33 cellular contexts compared by ENCODE assay signal in genomic region chr6:79711167-79711566, GRCh38.
"Had no signal": no experiment of that assay in that cellular context is flagged by ENCODE, and none has a peak within 500 bp of the region (broad histone marks: within the 10 kb centered on the region; RNA-seq: fewer than 3 reads in every experiment).

No MANE protein-coding gene starts in this region.

- H3K27ac Mint-ChIP-seq: activated B cell treated with CpG ODN at 0.5 μM for 24 hours; activated CD8-positive, alpha-beta T cell treated with anti-CD3 and anti-CD28 coated beads for 36 hours; activated naive CD4-positive, alpha-beta T cell treated with anti-CD3 and anti-CD28 coated beads for 36 hours; activated naive CD4-positive, alpha-beta T cell treated with anti-CD3 and anti-CD28 coated beads, Interleukin-2, amount 50 U/mL, for 24 hours; activated naive CD8-positive, alpha-beta T cell treated with anti-CD3 and anti-CD28 coated beads for 36 hours; activated naive CD8-positive, alpha-beta T cell treated with anti-CD3 and anti-CD28 coated beads, Interleukin-2, amount 50 U/mL, for 24 hours; activated T-helper 1 cell treated with anti-CD3 and anti-CD28 coated beads, Interleukin-12 subunit alpha, Interleukin-12 subunit beta, Interleukin-2, Interleukin-4 antibody, amounts not matched to agents 30 ng/mL and 10 ng/mL and 1 ng/mL, durations not matched to agents 14 hours and 24 hours and 36 hours; activated T-helper 2 cell treated with anti-CD3 and anti-CD28 coated beads, Interferon-gamma antibody, Interleukin-2, Interleukin-4, amounts not matched to agents 10 μg/mL and 5 μg/mL and 100 μg/mL, durations not matched to agents 14 hours and 24 hours and 36 hours; endodermal cell; T-helper 17 cell; T-helper 2 cell treated with Interferon-gamma antibody and Interleukin-4, amounts not matched to agents 5 μg/mL and 100 μg/mL, for 36 hours had no signal

- H3K4me3 Mint-ChIP-seq: activated B cell treated with CpG ODN at 0.5 μM for 24 hours; activated CD8-positive, alpha-beta T cell treated with anti-CD3 and anti-CD28 coated beads for 36 hours; activated naive CD4-positive, alpha-beta T cell treated with anti-CD3 and anti-CD28 coated beads for 36 hours; activated naive CD4-positive, alpha-beta T cell treated with anti-CD3 and anti-CD28 coated beads, Interleukin-2, amount 50 U/mL, for 24 hours; activated naive CD8-positive, alpha-beta T cell treated with anti-CD3 and anti-CD28 coated beads for 36 hours; activated naive CD8-positive, alpha-beta T cell treated with anti-CD3 and anti-CD28 coated beads, Interleukin-2, amount 50 U/mL, for 24 hours; activated T-helper 1 cell treated with anti-CD3 and anti-CD28 coated beads, Interleukin-12 subunit alpha, Interleukin-12 subunit beta, Interleukin-2, Interleukin-4 antibody, amounts not matched to agents 30 ng/mL and 10 ng/mL and 1 ng/mL, durations not matched to agents 14 hours and 24 hours and 36 hours; central memory CD8-positive, alpha-beta T cell; endodermal cell; T-helper 17 cell; T-helper 2 cell treated with Interferon-gamma antibody and Interleukin-4, amounts not matched to agents 5 μg/mL and 100 μg/mL, for 36 hours had no signal

- H3K4me3 ChIP-seq: adrenal gland, ascending aorta, breast epithelium, cardiac muscle cell, colonic mucosa, heart left ventricle had no signal

- H3K4me1 Mint-ChIP-seq: activated B cell treated with CpG ODN at 0.5 μM for 24 hours; activated naive CD4-positive, alpha-beta T cell treated with anti-CD3 and anti-CD28 coated beads, Interleukin-2, amount 50 U/mL, for 24 hours; activated naive CD8-positive, alpha-beta T cell treated with anti-CD3 and anti-CD28 coated beads, Interleukin-2, amount 50 U/mL, for 24 hours; central memory CD8-positive, alpha-beta T cell; T-helper 17 cell had no signal

- H3K27me3 Mint-ChIP-seq: activated B cell treated with CpG ODN at 0.5 μM for 24 hours; activated naive CD4-positive, alpha-beta T cell treated with anti-CD3 and anti-CD28 coated beads, Interleukin-2, amount 50 U/mL, for 24 hours; activated naive CD8-positive, alpha-beta T cell treated with anti-CD3 and anti-CD28 coated beads for 36 hours; brain; central memory CD8-positive, alpha-beta T cell had no signal

- H3K36me3 Mint-ChIP-seq: activated naive CD4-positive, alpha-beta T cell treated with anti-CD3 and anti-CD28 coated beads, Interleukin-2, amount 50 U/mL, for 24 hours; activated naive CD8-positive, alpha-beta T cell treated with anti-CD3 and anti-CD28 coated beads for 36 hours; brain had no signal

- DNase-seq: activated B cell treated with CpG ODN at 0.5 μM for 24 hours; activated CD4-positive, alpha-beta T cell treated with anti-CD3 and anti-CD28 coated beads for 48 hours; activated CD4-positive, alpha-beta T cell treated with anti-CD3 and anti-CD28 coated beads, Interleukin-2, amount 50 U/mL, for 1 hour; activated CD4-positive, alpha-beta T cell treated with anti-CD3 and anti-CD28 coated beads, Interleukin-2, amount 50 U/mL, for 48 hours; activated CD8-positive, alpha-beta memory T cell treated with anti-CD3 and anti-CD28 coated beads for 24 hours; activated CD8-positive, alpha-beta T cell treated with anti-CD3 and anti-CD28 coated beads for 36 hours; activated effector memory CD4-positive, alpha-beta T cell treated with anti-CD3 and anti-CD28 coated beads, Interleukin-2, amount 50 U/mL, for 16 hours; activated naive CD4-positive, alpha-beta T cell treated with anti-CD3 and anti-CD28 coated beads for 36 hours; activated naive CD8-positive, alpha-beta T cell treated with anti-CD3 and anti-CD28 coated beads for 36 hours; activated naive CD8-positive, alpha-beta T cell treated with anti-CD3 and anti-CD28 coated beads, Interleukin-2, amount 50 U/mL, for 24 hours; activated T-cell treated with anti-CD3 and anti-CD28 coated beads, Interleukin-2, amount 50 U/mL, for 48 hours; adrenal gland; amygdala; colonic mucosa; effector memory CD4-positive, alpha-beta T cell; endodermal cell; foreskin fibroblast; heart left ventricle; hypothalamus; T-helper 17 cell; T1000; WERI-Rb-1 had no signal

- H3K9me3 Mint-ChIP-seq: activated B cell treated with CpG ODN at 0.5 μM for 24 hours; activated CD8-positive, alpha-beta T cell treated with anti-CD3 and anti-CD28 coated beads for 36 hours; activated naive CD4-positive, alpha-beta T cell treated with anti-CD3 and anti-CD28 coated beads for 36 hours; activated naive CD4-positive, alpha-beta T cell treated with anti-CD3 and anti-CD28 coated beads, Interleukin-2, amount 50 U/mL, for 24 hours; activated naive CD8-positive, alpha-beta T cell treated with anti-CD3 and anti-CD28 coated beads for 36 hours; activated naive CD8-positive, alpha-beta T cell treated with anti-CD3 and anti-CD28 coated beads, Interleukin-2, amount 50 U/mL, for 24 hours; activated T-helper 1 cell treated with anti-CD3 and anti-CD28 coated beads, Interleukin-12 subunit alpha, Interleukin-12 subunit beta, Interleukin-2, Interleukin-4 antibody, amounts not matched to agents 30 ng/mL and 10 ng/mL and 1 ng/mL, durations not matched to agents 14 hours and 24 hours and 36 hours; activated T-helper 2 cell treated with anti-CD3 and anti-CD28 coated beads, Interferon-gamma antibody, Interleukin-2, Interleukin-4, amounts not matched to agents 10 μg/mL and 5 μg/mL and 100 μg/mL, durations not matched to agents 14 hours and 24 hours and 36 hours; brain; central memory CD8-positive, alpha-beta T cell; endodermal cell; T-helper 2 cell treated with Interferon-gamma antibody and Interleukin-4, amounts not matched to agents 5 μg/mL and 100 μg/mL, for 36 hours had no signal

- H3K36me3 ChIP-seq: adrenal gland, ascending aorta, breast epithelium, cardiac muscle cell, colonic mucosa, heart left ventricle, WERI-Rb-1 had no signal

- H3K4me1 ChIP-seq: adrenal gland, ascending aorta, breast epithelium, colonic mucosa had no signal

- H3K27me3 ChIP-seq: ascending aorta, breast epithelium, cardiac muscle cell, colonic mucosa, heart left ventricle had no signal

- H3K27ac ChIP-seq: adrenal gland, ascending aorta, cardiac muscle cell, colonic mucosa, heart left ventricle, WERI-Rb-1 had no signal

- H3K9me3 ChIP-seq: adrenal gland, ascending aorta, breast epithelium, colonic mucosa, heart left ventricle had no signal

- ATAC-seq: activated CD4-positive, CD25-positive, alpha-beta regulatory T cell treated with anti-CD3 and anti-CD28 coated beads, Interleukin-2, amount 50 U/mL, for 24 hours; activated CD8-positive, alpha-beta T cell treated with anti-CD3 and anti-CD28 coated beads for 36 hours; activated naive CD8-positive, alpha-beta T cell treated with anti-CD3 and anti-CD28 coated beads, Interleukin-2, amount 50 U/mL, for 24 hours; esophagus mucosa; heart left ventricle; T-helper 17 cell had no signal
